ENCODE assay signal across 1 cellular context in the genomic region with DNA sequence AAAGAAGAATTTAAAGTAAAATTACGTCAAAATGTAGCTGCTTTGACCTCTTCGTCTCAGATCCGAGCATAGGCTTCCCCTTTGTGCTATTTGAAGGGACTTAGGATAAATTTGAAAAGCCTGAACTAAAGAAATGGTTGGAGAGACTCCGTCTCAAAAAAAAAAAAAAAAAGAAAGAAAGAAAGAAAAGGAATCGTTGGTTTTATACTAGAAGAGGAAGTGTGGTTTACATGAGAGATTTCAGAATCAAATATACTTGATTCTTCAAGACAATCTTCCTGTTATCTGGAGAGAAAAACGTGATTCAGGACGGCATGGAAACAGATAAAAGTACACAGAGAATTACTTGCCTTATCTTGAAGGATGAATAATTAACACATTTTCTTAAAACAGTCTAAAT.
TF ChIP-seq lines count a peak whose summit lies in the region.

No MANE protein-coding gene starts in this region.

TF ChIP-seq in IMR-90, 13 proteins besides CTCF, POLR2A, EP300 and RAD21 (continued from another document):
- no peak for TF ChIP-seq NFE2L2 (IDR thresholded peaks at IDR 0.05; ENCODE audit: low read depth, low read length)
- TF ChIP-seq, protein P1, sequence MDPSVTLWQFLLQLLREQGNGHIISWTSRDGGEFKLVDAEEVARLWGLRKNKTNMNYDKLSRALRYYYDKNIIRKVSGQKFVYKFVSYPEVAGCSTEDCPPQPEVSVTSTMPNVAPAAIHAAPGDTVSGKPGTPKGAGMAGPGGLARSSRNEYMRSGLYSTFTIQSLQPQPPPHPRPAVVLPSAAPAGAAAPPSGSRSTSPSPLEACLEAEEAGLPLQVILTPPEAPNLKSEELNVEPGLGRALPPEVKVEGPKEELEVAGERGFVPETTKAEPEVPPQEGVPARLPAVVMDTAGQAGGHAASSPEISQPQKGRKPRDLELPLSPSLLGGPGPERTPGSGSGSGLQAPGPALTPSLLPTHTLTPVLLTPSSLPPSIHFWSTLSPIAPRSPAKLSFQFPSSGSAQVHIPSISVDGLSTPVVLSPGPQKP (IDR thresholded peaks at IDR 0.05; ENCODE audit: borderline replicate concordance, low read depth, low read length), result no peak
